Comparison of ENCODE assay signal across 9 cellular contexts in genomic region chr6:132713355-132714134, GRCh38. TPM values are rescaled to one million over a fixed set of nuclear protein-coding genes. Genes with fewer than 3 reads are reported as not detected.
DNase-seq lines count a peak whose midpoint lies in the region; ATAC-seq and TF ChIP-seq lines count a peak whose summit lies in the region.
"Had no signal": no experiment of that assay in that cellular context is flagged by ENCODE, and none has a peak within 500 bp of the region (broad histone marks: within the 10 kb centered on the region; RNA-seq: fewer than 3 reads in every experiment).

Gene VNN1 (minus strand): TSS chr6:132714055. CDS start chr6:132714035, 20 bp downstream.

- no peak within 1 kb of the TSS for H3K4me3 ChIP-seq in foreskin fibroblast (ENCODE audit: low read depth in 1 of 2, low read length in 2 of 2)
- peak within 1 kb of the TSS in 3 of 8 donors; percentile 9 to 47 (median 10) for H3K4me3 ChIP-seq in spleen
- no peak within 1 kb of the TSS for H3K4me3 ChIP-seq in thyroid gland (replicated peaks in 1 of 3)

- H3K9me3 ChIP-seq in spleen, result no peaks in the 10 kb centered on the region
- no peaks in the 10 kb centered on the region for H3K9me3 ChIP-seq in thyroid gland

- peaks cover 0 to 18% (median 0%) of the 10 kb centered on the region in 6 donors for H3K4me1 ChIP-seq in spleen
- peaks cover 4% of the 10 kb centered on the region for H3K4me1 ChIP-seq in foreskin keratinocyte
- no peaks in the 10 kb centered on the region for H3K4me1 ChIP-seq in thyroid gland

- intact Hi-C loops in spleen (cut with DNase I; ENCODE audit: low total_unique reads) (no loop called here), thyroid gland (cut with DNase I) (no loop called here)

- 33 to 47% (median 38%) methylated on average over 8 of the region's 8 CpGs for WGBS in spleen, 5 donors
- 89% methylated on average over 8 of the region's 8 CpGs for WGBS in thyroid gland, 2 donors

- no peak for TF ChIP-seq CTCF in foreskin fibroblast (IDR thresholded peaks at IDR 0.05; ENCODE audit: low read depth, low read length)
- TF ChIP-seq CTCF in spleen (IDR thresholded peaks at IDR 0.05 in 8 of 11, conservative IDR thresholded peaks at IDR 0.05 in 3 of 11), result no peak
- TF ChIP-seq CTCF in foreskin keratinocyte (conservative IDR thresholded peaks at IDR 0.05), result no peak
- TF ChIP-seq CTCF in thyroid gland (IDR thresholded peaks at IDR 0.05), result no peak

- ATAC-seq in GM19438 (IDR thresholded peaks at IDR 0.05; ENCODE audit: low read depth, unreplicated experiment), result peak; percentile 77
- ATAC-seq in foreskin keratinocyte, result no peak
- ATAC-seq in HG03378 (IDR thresholded peaks at IDR 0.05; ENCODE audit: unreplicated experiment), result no peak

- no peaks in the 10 kb centered on the region for H3K36me3 ChIP-seq in spleen
- H3K36me3 ChIP-seq in thyroid gland, result no peaks in the 10 kb centered on the region

- H3K27me3 ChIP-seq in spleen (replicated peaks in 1 of 7) (no peaks in the 10 kb centered on the region), foreskin keratinocyte (no peaks in the 10 kb centered on the region), thyroid gland (no peaks in the 10 kb centered on the region)

- TF ChIP-seq POLR2A in spleen (IDR thresholded peaks at IDR 0.05), result no peak
- TF ChIP-seq POLR2A in thyroid gland (IDR thresholded peaks at IDR 0.05), result no peak

- peak within 1 kb of the TSS in 7 of 8 donors; percentile 66 to 91 (median 88) for H3K27ac ChIP-seq in spleen
- no peak within 1 kb of the TSS for H3K27ac ChIP-seq in foreskin keratinocyte
- H3K27ac ChIP-seq in thyroid gland, result no peak within 1 kb of the TSS

- DNase-seq in Kasumi-1 (lab: John Stamatoyannopoulos, UW) (peak; percentile 55 to 69), foreskin fibroblast (peak; percentile 30 to 34), spleen (no peak), foreskin keratinocyte (no peak), thyroid gland (no peak), GM19240 (ENCODE audit: insufficient read length, low spot score) (no peak)
- DNase-seq: foreskin melanocyte had no signal

RNA-seq across cellular contexts. Expression of gene VNN1, which starts in this region (rescaled TPM):
- 10 to 100 TPM in 4 of 7 donors, 1 to 10 TPM in 3; 3.1 to 44.2 (median 11.2) TPM for total RNA-seq in spleen
- polyA plus RNA-seq in spleen, result 1 to 10 TPM; 2.3 to 5.5 (median 2.9) TPM
- 0.54 and 0.67 TPM in 2 replicates for total RNA-seq in foreskin keratinocyte
- polyA plus RNA-seq in foreskin keratinocyte, result 0.55 and 0.61 TPM in 2 replicates
- total RNA-seq in thyroid gland, result 1 to 10 TPM in 1 of 4 donors, under 1 TPM in 3; 0.46 to 5.8 (median 0.76) TPM

Comparison
In these comparisons a context has a peak if more than half of its experiments do, and no peak if none do; other contexts are left out.
1. DNase-seq: peak in Kasumi-1 (2 of 2) and foreskin fibroblast (2 of 2); none in spleen (single experiment), foreskin keratinocyte (0 of 2), thyroid gland (0 of 2) and GM19240 (single experiment).
2. H3K27ac ChIP-seq: peak in spleen (7 of 8); none in foreskin keratinocyte (single experiment) and thyroid gland (0 of 3).